10 cellular contexts compared by ENCODE assay signal in genomic region chr1:173020138-173020742, GRCh38. TPM values are rescaled to one million over a fixed set of nuclear protein-coding genes. Genes with fewer than 3 reads are reported as not detected.
DNase-seq lines count a peak whose midpoint lies in the region; ATAC-seq lines count a peak whose summit lies in the region.
"Had no signal": no experiment of that assay in that cellular context is flagged by ENCODE, and none has a peak within 500 bp of the region (broad histone marks: within the 10 kb centered on the region; RNA-seq: fewer than 3 reads in every experiment).

No MANE protein-coding gene starts in this region.

- ATAC-seq in GM19351 (IDR thresholded peaks at IDR 0.05; ENCODE audit: unreplicated experiment), result peak; percentile 90
- peak; percentile 93 for ATAC-seq in HG02938 (IDR thresholded peaks at IDR 0.05; ENCODE audit: unreplicated experiment)
- no peak for ATAC-seq in Right ventricle myocardium inferior
- ATAC-seq in left cardiac atrium, result no peak
- ATAC-seq: T-helper 17 cell had no signal

- intact Hi-C loops in Right ventricle myocardium inferior (cut with DNase I), result no loop called here
- intact Hi-C loops in left cardiac atrium (cut with DNase I), result no loop called here

- DNase-seq in CD1c-positive myeloid dendritic cell (ENCODE audit: extremely low spot score), result peak; percentile 84
- peak; percentile 89 for DNase-seq in MV-4-11 (lab: John Stamatoyannopoulos, UW)
- DNase-seq in Right ventricle myocardium inferior (ENCODE audit: missing footprints), result no peak
- no peak for DNase-seq in NCI-H226
- no peak for DNase-seq in DMS153 (lab: John Stamatoyannopoulos, UW)
- DNase-seq in left cardiac atrium, result no peak
- DNase-seq: NCI-H1436, T-helper 17 cell had no signal

RNA-seq across cellular contexts. Expression of gene TNFSF18, which starts 30.5 kb away (rescaled TPM):
- total RNA-seq in Right ventricle myocardium inferior, result not detected
- under 1 TPM in 1 of 2 donors, not detected in 1; 0.15 TPM for total RNA-seq in left cardiac atrium
- total RNA-seq: T-helper 17 cell had no signal

Comparison
In these comparisons a context has a peak if more than half of its experiments do, and no peak if none do; other contexts are left out.
1. DNase-seq: peak in CD1c-positive myeloid dendritic cell (single experiment) and MV-4-11 (single experiment); none in Right ventricle myocardium inferior (single experiment), NCI-H226 (single experiment), DMS153 (single experiment) and left cardiac atrium (single experiment).
2. ATAC-seq: peak in GM19351 (single experiment) and HG02938 (single experiment); none in Right ventricle myocardium inferior (single experiment) and left cardiac atrium (0 of 2).